ENCODE assay signal across 8 cellular contexts in the genomic region with DNA sequence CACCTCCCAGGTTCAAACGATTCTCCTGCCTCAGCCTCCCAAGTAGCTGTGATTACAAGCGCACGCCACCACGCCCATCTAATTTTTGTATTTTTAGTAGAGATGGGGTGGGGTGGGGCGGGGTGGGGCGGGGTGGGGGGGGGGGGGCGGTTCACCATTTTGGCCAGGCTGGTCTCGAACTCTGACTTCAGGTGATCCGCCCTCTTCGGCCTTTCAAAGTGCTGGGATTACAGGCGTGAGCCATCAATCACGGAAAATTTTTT. TPM values are rescaled to one million over a fixed set of nuclear protein-coding genes. Genes with fewer than 3 reads are reported as not detected.
DNase-seq lines count a peak whose midpoint lies in the region; ATAC-seq and TF ChIP-seq lines count a peak whose summit lies in the region.

No MANE protein-coding gene starts in this region.

- H3K27ac ChIP-seq in effector memory CD4-positive, alpha-beta T cell (ENCODE audit: insufficient read depth, low read length, poor library complexity, severe bottlenecking) = peak overlapping the region; percentile 39

- no peaks in the 10 kb centered on the region for H3K9me3 ChIP-seq in effector memory CD4-positive, alpha-beta T cell (ENCODE audit: control insufficient read depth, low read length)

- peaks cover 14% of the 10 kb centered on the region for H3K4me1 ChIP-seq in effector memory CD4-positive, alpha-beta T cell (ENCODE audit: control insufficient read depth, insufficient read depth, low read length, poor library complexity, severe bottlenecking)

- no peak for TF ChIP-seq CTCF in BJ (IDR thresholded peaks at IDR 0.05; ENCODE audit: insufficient read depth, low read depth, low read length)
- TF ChIP-seq CTCF in NB4 (IDR thresholded peaks at IDR 0.05; ENCODE audit: low read depth, low read length) = no peak
- no peak for TF ChIP-seq CTCF in nephron (IDR thresholded peaks at IDR 0.05; ENCODE audit: unreplicated experiment in 3 of 3)

- POLR2A ChIA-PET in BJ (lab: Charles Lee) = no interaction called here

- H3K36me3 ChIP-seq in BJ (ENCODE audit: control insufficient read depth, insufficient read depth, low read length) = peaks cover 10% of the 10 kb centered on the region
- H3K36me3 ChIP-seq in effector memory CD4-positive, alpha-beta T cell (ENCODE audit: control insufficient read depth, insufficient read depth, low read length) = peaks cover 21% of the 10 kb centered on the region

- H3K27ac Mint-ChIP-seq in nephron = peak overlapping the region; percentile 76 to 99 (median 93)

- H3K4me3 ChIP-seq in BJ (ENCODE audit: low read depth, low read length) (peak overlapping the region; percentile 60), NB4 (ENCODE audit: low read depth, low read length) (peak overlapping the region; percentile 52)
- H3K4me3 ChIP-seq in effector memory CD4-positive, alpha-beta T cell (ENCODE audit: insufficient read depth, low read depth, low read length, poor library complexity, severe bottlenecking) = peak overlapping the region; percentile 80

- no peak for TF ChIP-seq POLR2A in NB4 (IDR thresholded peaks at IDR 0.05; ENCODE audit: extremely low read depth, insufficient read length)

- H3K27me3 Mint-ChIP-seq in nephron (ENCODE audit: low read depth) = peaks cover 4% of the 10 kb centered on the region

- H3K4me3 Mint-ChIP-seq in nephron = peak overlapping the region; percentile 93 to 96 (median 95)

- no peaks in the 10 kb centered on the region for H3K27me3 ChIP-seq in BJ (ENCODE audit: control insufficient read depth, insufficient read depth, low read length)
- no peaks in the 10 kb centered on the region for H3K27me3 ChIP-seq in effector memory CD4-positive, alpha-beta T cell (replicated peaks; ENCODE audit: control insufficient read depth, insufficient read depth, low read length, poor library complexity, severe bottlenecking)

- ATAC-seq in GM21786 (IDR thresholded peaks at IDR 0.05; ENCODE audit: unreplicated experiment) (no peak), GM21381 (IDR thresholded peaks at IDR 0.05; ENCODE audit: unreplicated experiment) (no peak)

- H3K36me3 Mint-ChIP-seq in nephron (ENCODE audit: low read depth) = peaks cover 8% of the 10 kb centered on the region

- H3K4me1 Mint-ChIP-seq in nephron = peaks cover 20% of the 10 kb centered on the region

- DNase-seq in BJ (ENCODE audit: low read depth) (no peak), NB4 (ENCODE audit: low read depth) (no peak), glomerular visceral epithelial cell (ENCODE audit: extremely low spot score) (no peak)
- no peak for DNase-seq in effector memory CD4-positive, alpha-beta T cell
- DNase-seq in activated effector memory CD4-positive, alpha-beta T cell treated with anti-CD3 and anti-CD28 coated beads, Interleukin-2, amount 50 U/mL, for 16 hours = no peak

- H3K9me3 Mint-ChIP-seq in nephron = no peaks in the 10 kb centered on the region

- CTCF ChIA-PET in BJ (lab: Yijun Ruan, JAX) = interaction anchor here (0.6 to 5.6 kb wide), 6 partner anchors 9 to 1022 kb away, joined by 3 to 37 read pairs (median 4); a partner anchor contains a TSS

RNA-seq across cellular contexts. Expression of a gene that starts 0.5 kb away (rescaled TPM):
- 4.5 and 12.3 TPM in 2 replicates for polyA plus RNA-seq in BJ (2011; rRNA removed)
- 10.0 and 11.3 TPM in 2 replicates for polyA minus RNA-seq in BJ (2011; rRNA and poly(A)+ RNA removed)

RNA-seq across cellular contexts. Expression of a gene that starts 54.0 kb away (rescaled TPM):
- 162 and 222 TPM in 2 replicates for polyA plus RNA-seq in BJ (2011; rRNA removed)
- 47.4 and 58.1 TPM in 2 replicates for polyA minus RNA-seq in BJ (2011; rRNA and poly(A)+ RNA removed)
